Comparison of ENCODE assay signal across 22 cellular contexts in the genomic region with DNA sequence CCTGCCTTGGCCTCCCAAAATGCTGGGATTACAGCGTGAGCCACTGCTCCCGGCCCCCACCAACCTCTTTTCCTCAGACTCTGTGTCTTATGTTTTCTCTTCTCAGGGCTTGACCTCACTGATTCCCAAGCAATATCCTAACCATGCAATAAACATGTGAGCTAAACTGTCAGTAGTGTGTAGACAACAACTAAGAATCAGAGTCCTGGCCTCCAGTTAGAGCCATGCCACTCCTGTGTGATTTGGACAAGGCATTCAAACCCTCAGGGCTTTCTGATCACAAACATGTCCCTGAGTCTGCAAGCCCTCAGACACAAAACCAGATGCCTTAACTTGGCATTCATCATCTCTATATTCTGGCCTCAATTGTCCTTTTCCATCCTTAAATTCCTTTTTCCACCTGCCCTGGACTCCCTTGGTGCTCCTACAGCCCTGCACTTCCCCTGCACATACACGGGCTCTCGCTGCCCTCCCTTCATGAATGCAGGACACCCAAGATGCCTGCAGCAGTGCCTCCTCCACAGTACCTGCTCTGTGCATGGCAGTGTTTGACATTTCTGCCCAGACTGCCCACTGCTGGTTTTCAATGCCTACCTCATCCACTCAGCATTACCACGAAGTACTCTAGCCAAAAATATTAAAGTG.
"Had no signal": no experiment of that assay in that cellular context is flagged by ENCODE, and none has a peak within 500 bp of the region (broad histone marks: within the 10 kb centered on the region; RNA-seq: fewer than 3 reads in every experiment).

No MANE protein-coding gene starts in this region.

- H3K27ac Mint-ChIP-seq: IgD-negative memory B cell had no signal

- H3K4me3 Mint-ChIP-seq: IgD-negative memory B cell had no signal

- H3K4me2 ChIP-seq: KMS-11, SK-N-SH had no signal

- H3K9ac ChIP-seq: KMS-11, SK-N-SH had no signal

- H3K9me3 Mint-ChIP-seq: IgD-negative memory B cell had no signal

- H3K4me3 ChIP-seq: K562 had no signal

- H3K9me3 ChIP-seq: SK-N-SH had no signal

- H3K9me2 ChIP-seq: SK-N-SH had no signal

- H3K27ac ChIP-seq: KMS-11, RWPE1 had no signal

- ATAC-seq: HepG2, K562, Panc1 had no signal

- DNase-seq: Kasumi-1, MM.1S, NCI-H1092 treated with DMSO at 0.1 percent for 48 hours, NCI-H1436, NCI-H187, NCI-H2029, NCI-H2081 treated with DMSO at 0.1 percent for 48 hours, NCI-H2171, NCI-H226, NCI-H446, NCI-H510A, NCI-H524 treated with DMSO at 0.1 percent for 48 hours, NCI-H69, NCI-H774, SHP77, SK-N-SH had no signal

- H3K4me1 Mint-ChIP-seq: IgD-negative memory B cell had no signal
